In genomic region chr3:195180490-195181106, GRCh38 we compare ENCODE assay signal across 14 cellular contexts.
DNase-seq lines count a peak whose midpoint lies in the region; ATAC-seq and TF ChIP-seq lines count a peak whose summit lies in the region.
"Had no signal": no experiment of that assay in that cellular context is flagged by ENCODE, and none has a peak within 500 bp of the region (broad histone marks: within the 10 kb centered on the region; RNA-seq: fewer than 3 reads in every experiment).

No MANE protein-coding gene starts in this region.

- H3K27ac Mint-ChIP-seq in endothelial cell (ENCODE audit: unreplicated experiment): peak overlapping the region; percentile 94
- H3K27ac Mint-ChIP-seq: naive thymus-derived CD4-positive, alpha-beta T cell had no signal

- H3K27me3 ChIP-seq in cardiac muscle cell (no peaks in the 10 kb centered on the region), uterus (no peaks in the 10 kb centered on the region)

- H3K4me3 ChIP-seq in cardiac muscle cell (no peak overlapping the region), mesodermal cell (ENCODE audit: extremely low read depth, insufficient read depth, low read length, poor library complexity, severe bottlenecking) (no peak overlapping the region), uterus (no peak overlapping the region)

- H3K4me1 Mint-ChIP-seq in endothelial cell (ENCODE audit: unreplicated experiment): peaks cover 84% of the 10 kb centered on the region

- peaks cover 6% of the 10 kb centered on the region for H3K4me1 ChIP-seq in cardiac muscle cell (ENCODE audit: low read depth)
- H3K4me1 ChIP-seq in mesodermal cell (ENCODE audit: control insufficient read depth, insufficient read depth, low read length, poor library complexity, severe bottlenecking): peaks cover 60% of the 10 kb centered on the region
- H3K4me1 ChIP-seq in uterus: peaks cover 6 to 14% of the 10 kb centered on the region in 2 donors

- TF ChIP-seq CTCF in cardiac muscle cell (IDR thresholded peaks at IDR 0.05; ENCODE audit: low read depth, low read length) (no peak), endothelial cell (IDR thresholded peaks at IDR 0.05; ENCODE audit: unreplicated experiment) (no peak), uterus (IDR thresholded peaks at IDR 0.05) (no peak)

- H3K9me3 ChIP-seq in cardiac muscle cell (ENCODE audit: low read depth) (no peaks in the 10 kb centered on the region), mesodermal cell (ENCODE audit: control insufficient read depth, low read length) (no peaks in the 10 kb centered on the region), uterus (no peaks in the 10 kb centered on the region)

- no peak for DNase-seq in cardiac muscle cell (ENCODE audit: low read depth in 1 of 2, low spot score in 1 of 2)
- DNase-seq in Right ventricle myocardium superior: no peak
- DNase-seq in endothelial cell (ENCODE audit: low spot score): peak; percentile 33
- DNase-seq in uterus: peak in 1 of 2 donors; percentile 23
- no peak for DNase-seq in NCI-H128 (lab: John Stamatoyannopoulos, UW; ENCODE audit: unreplicated experiment)
- DNase-seq in KG1 (lab: John Stamatoyannopoulos, UW): no peak
- no peak for DNase-seq in NCI-H1105 treated with DMSO at 0.1 percent for 48 hours (lab: John Stamatoyannopoulos, UW)
- DNase-seq: activated CD4-positive, alpha-beta T cell treated with anti-CD3 and anti-CD28 coated beads for 4 hours; activated T-cell treated with anti-CD3 and anti-CD28 coated beads, Interleukin-2, amount 50 U/mL, for 48 hours; amygdala; naive thymus-derived CD4-positive, alpha-beta T cell; NCI-H82; small intestine had no signal

- intact Hi-C loops in Right ventricle myocardium superior (cut with DNase I) (no loop called here), uterus (cut with DNase I; ENCODE audit: low total_unique reads) (no loop called here)

- peaks cover 14% of the 10 kb centered on the region for H3K36me3 Mint-ChIP-seq in endothelial cell (ENCODE audit: low read depth, unreplicated experiment)

- H3K27ac ChIP-seq in cardiac muscle cell (peak overlapping the region; percentile 57), mesodermal cell (ENCODE audit: low read depth, low read length, severe bottlenecking) (peak overlapping the region; percentile 90), uterus (peak overlapping the region; percentile 69 to 75)

- peaks cover 12% of the 10 kb centered on the region for H3K27me3 Mint-ChIP-seq in endothelial cell (ENCODE audit: unreplicated experiment)
- H3K27me3 Mint-ChIP-seq: naive thymus-derived CD4-positive, alpha-beta T cell had no signal

- H3K36me3 ChIP-seq in cardiac muscle cell (no peaks in the 10 kb centered on the region), mesodermal cell (ENCODE audit: control insufficient read depth, insufficient read depth, low read length) (peaks cover 10% of the 10 kb centered on the region), uterus (no peaks in the 10 kb centered on the region)

- peak overlapping the region; percentile 73 for H3K4me3 Mint-ChIP-seq in endothelial cell (ENCODE audit: unreplicated experiment)
- H3K4me3 Mint-ChIP-seq: naive thymus-derived CD4-positive, alpha-beta T cell had no signal

- no peak for ATAC-seq in Right ventricle myocardium superior (ENCODE audit: poor library complexity)
- ATAC-seq: naive thymus-derived CD4-positive, alpha-beta T cell had no signal

- no peak for TF ChIP-seq POLR2A in uterus (IDR thresholded peaks at IDR 0.05)

- no peaks in the 10 kb centered on the region for H3K9me3 Mint-ChIP-seq in endothelial cell (ENCODE audit: unreplicated experiment)
- H3K9me3 Mint-ChIP-seq: naive thymus-derived CD4-positive, alpha-beta T cell had no signal

- 84 to 85% methylated on average over 14 to 16 of the region's 17 CpGs for WGBS in mesodermal cell (ENCODE audit: insufficient coverage in 2 of 2), 2 experiments
